19 cellular contexts compared by ENCODE assay signal in genomic region chr12:71652656-71653055, GRCh38.
"Had no signal": no experiment of that assay in that cellular context is flagged by ENCODE, and none has a peak within 500 bp of the region (broad histone marks: within the 10 kb centered on the region; RNA-seq: fewer than 3 reads in every experiment).

No MANE protein-coding gene starts in this region.

- ATAC-seq: activated CD8-positive, alpha-beta T cell treated with anti-CD3 and anti-CD28 coated beads for 36 hours; effector memory CD8-positive, alpha-beta T cell; lower lobe of right lung; natural killer cell treated with Interleukin-12 subunit alpha and Interleukin-12 subunit beta and Interleukin-15 and Interleukin-18, amount 100 ng/mL, for 72 hours; pancreas; stimulated activated memory B cell treated with anti-CD40 and anti-IgM and Interleukin-4, amounts not matched to agents 10 μg/mL and 1 μg/mL and 100 μg/mL, for 72 hours had no signal

- H3K9me3 ChIP-seq: neutrophil, pancreas, sigmoid colon, testis had no signal

- H3K4me1 ChIP-seq: testis had no signal

- H3K27ac ChIP-seq: lower lobe of right lung, neutrophil, pancreas, sigmoid colon, spleen, testis had no signal

- DNase-seq: activated CD4-positive, alpha-beta T cell treated with anti-CD3 and anti-CD28 coated beads for 48 hours; activated CD4-positive, CD25-positive, alpha-beta regulatory T cell; activated CD8-positive, alpha-beta T cell treated with anti-CD3 and anti-CD28 coated beads for 36 hours; activated naive CD4-positive, alpha-beta T cell treated with Interleukin-2 at 50 U/mL for 16 hours; activated T-cell treated with anti-CD3 and anti-CD28 coated beads, Interleukin-2, amount 50 U/mL, for 1 hour; anterior cingulate cortex; dermis blood vessel endothelial cell; effector memory CD8-positive, alpha-beta T cell; lower lobe of right lung; pancreas; sigmoid colon; spleen; stimulated activated CD4-positive, alpha-beta T cell treated with anti-CD3 and anti-CD28 coated beads, Interleukin-4, amount 100 ng/mL, for 4 hours; T1000; testis had no signal

- H3K4me3 ChIP-seq: lower lobe of right lung, pancreas, sigmoid colon, spleen, testis had no signal

- H3K27me3 ChIP-seq: neutrophil, pancreas, sigmoid colon, spleen, testis had no signal

- FAIRE-seq: keratinocyte, pancreas had no signal
